Comparison of ENCODE assay signal across 13 cellular contexts in the genomic region with DNA sequence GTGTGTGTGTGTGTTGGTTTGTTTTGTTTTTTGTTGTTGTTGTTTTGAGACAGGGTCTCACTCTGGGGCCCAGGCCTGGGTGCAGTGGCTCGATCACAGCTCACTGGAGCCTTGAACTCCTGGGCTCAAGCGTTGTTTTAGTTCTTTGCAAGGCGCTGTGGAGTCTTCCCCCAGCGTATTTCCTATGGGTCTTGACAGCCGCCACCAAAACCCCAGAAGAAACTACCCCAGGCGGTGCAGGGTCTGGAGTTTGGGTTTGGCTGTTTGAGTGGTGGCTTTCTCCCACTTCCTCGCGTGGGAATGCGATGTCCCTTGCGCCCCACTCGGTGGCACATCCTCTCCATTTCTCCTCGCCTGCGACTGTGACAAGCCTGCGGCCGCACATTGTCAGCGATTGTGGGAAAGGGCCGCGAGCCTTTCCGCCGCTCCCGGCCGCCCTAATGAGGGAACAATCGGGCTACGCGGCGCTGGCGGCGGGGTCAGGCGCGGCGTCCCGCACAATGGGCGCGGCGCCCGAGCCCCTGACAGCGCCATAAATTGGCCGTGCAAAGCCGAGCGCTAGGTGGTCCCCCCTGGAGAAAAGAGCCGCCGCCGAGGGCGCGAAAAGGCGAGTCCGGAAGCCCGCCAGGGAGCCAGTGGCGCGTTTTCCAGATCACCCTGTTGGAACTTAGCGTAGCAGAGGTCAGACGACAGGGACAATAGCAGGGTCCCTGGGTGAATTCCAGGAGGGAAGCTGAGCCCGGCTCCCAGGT.
DNase-seq lines count a peak whose midpoint lies in the region; ATAC-seq and TF ChIP-seq lines count a peak whose summit lies in the region.
"Had no signal": no experiment of that assay in that cellular context is flagged by ENCODE, and none has a peak within 500 bp of the region (broad histone marks: within the 10 kb centered on the region; RNA-seq: fewer than 3 reads in every experiment).

No MANE protein-coding gene starts in this region.

- H3K4me2 ChIP-seq in PC-9: no peak overlapping the region

- CTCF ChIA-PET in PC-9 (lab: Charles Lee): no interaction called here

- H3K4me3 ChIP-seq in HUES48 (ENCODE audit: low read depth, low read length): peak overlapping the region; percentile 52
- H3K4me3 ChIP-seq in dorsolateral prefrontal cortex: peak overlapping the region; percentile 30 to 73 (median 60)
- H3K4me3 ChIP-seq in psoas muscle: peak overlapping the region; percentile 52
- H3K4me3 ChIP-seq in PC-9: no peak overlapping the region
- H3K4me3 ChIP-seq: sigmoid colon had no signal

- no peak overlapping the region for H3K27ac ChIP-seq in HUES48 (ENCODE audit: low read depth, low read length)
- peak overlapping the region in 53 of 59 donors; percentile 15 to 84 (median 57) for H3K27ac ChIP-seq in dorsolateral prefrontal cortex
- no peak overlapping the region for H3K27ac ChIP-seq in psoas muscle
- H3K27ac ChIP-seq in PC-9: no peak overlapping the region
- H3K27ac ChIP-seq: sigmoid colon had no signal

- no peaks in the 10 kb centered on the region for H3K36me3 Mint-ChIP-seq in osteocyte (ENCODE audit: unreplicated experiment)

- no TSS peak for BruUV-seq in PC-9 (replicated peaks; lab: Mats Ljungman, UMichigan)

- intact Hi-C loops in dorsolateral prefrontal cortex (cut with DNase I): loop anchor here (2.0 to 10.0 kb wide), 3 partner anchors 43 to 190 kb away; no protein-coding TSS in a partner anchor
- intact Hi-C loops in psoas muscle (cut with DNase I): no loop called here
- intact Hi-C loops in PC-9 (cut with micrococcal nuclease; ENCODE audit: unreplicated experiment): no loop called here

- peaks cover 44% of the 10 kb centered on the region for H3K27me3 ChIP-seq in HUES48 (ENCODE audit: control insufficient read depth, insufficient read depth, low read length)
- peaks cover 0 to 11% (median 0%) of the 10 kb centered on the region in 45 donors for H3K27me3 ChIP-seq in dorsolateral prefrontal cortex
- peaks cover 0 to 56% (median 5%) of the 10 kb centered on the region in 3 donors for H3K27me3 ChIP-seq in psoas muscle (ENCODE audit: insufficient read depth in 3 of 3, low read length in 2 of 3)
- peaks cover 71% of the 10 kb centered on the region for H3K27me3 ChIP-seq in PC-9 (ENCODE audit: insufficient read depth, low read depth)

- H3K4me3 Mint-ChIP-seq in osteocyte (ENCODE audit: unreplicated experiment): no peak overlapping the region

- H3F3A ChIP-seq in PC-9 (ENCODE audit: insufficient read depth, low read depth): no peaks in the 10 kb centered on the region

- peak overlapping the region; percentile 6; the same call in 1 of the 2 replicates for H3K9ac ChIP-seq in HUES48 (ENCODE audit: low read depth, low read length)

- H2AFZ ChIP-seq in PC-9: no peak overlapping the region

- no peak overlapping the region for H3K27ac Mint-ChIP-seq in osteocyte (ENCODE audit: unreplicated experiment)

- H3K27me3 Mint-ChIP-seq in osteocyte (ENCODE audit: unreplicated experiment): peaks cover 36% of the 10 kb centered on the region

- H3K9me2 ChIP-seq in PC-9 (ENCODE audit: insufficient read depth): no peaks in the 10 kb centered on the region

- peak in 1 of 4 donors; percentile 43 for ATAC-seq in psoas muscle
- ATAC-seq in HG02870 (IDR thresholded peaks at IDR 0.05; ENCODE audit: unreplicated experiment): no peak
- ATAC-seq: PC-3 had no signal

- H3K9me3 Mint-ChIP-seq in osteocyte (ENCODE audit: unreplicated experiment): no peaks in the 10 kb centered on the region

- peak in 26 of 56 donors; percentile 5 to 45 (median 25) for TF ChIP-seq CTCF in dorsolateral prefrontal cortex (IDR thresholded peaks at IDR 0.05 in 54 of 56, conservative IDR thresholded peaks at IDR 0.05 in 2 of 56; ENCODE audit: low read depth in 1 of 56, partially characterized antibody in 56 of 56)
- no peak for TF ChIP-seq CTCF in psoas muscle (IDR thresholded peaks at IDR 0.05)
- no peak for TF ChIP-seq CTCF in PC-9 (conservative IDR thresholded peaks at IDR 0.05)
- TF ChIP-seq CTCF in osteocyte (IDR thresholded peaks at IDR 0.05): no peak

- peaks cover 41% of the 10 kb centered on the region for H3K4me1 ChIP-seq in HUES48 (ENCODE audit: control insufficient read depth, insufficient read depth, low read length)
- peaks cover 3% of the 10 kb centered on the region for H3K4me1 ChIP-seq in psoas muscle
- H3K4me1 ChIP-seq in PC-9 (replicated peaks; ENCODE audit: insufficient read depth): no peaks in the 10 kb centered on the region
- H3K4me1 ChIP-seq: sigmoid colon had no signal

- H3K36me3 ChIP-seq in HUES48 (ENCODE audit: control insufficient read depth, insufficient read depth, low read length) (no peaks in the 10 kb centered on the region), psoas muscle (ENCODE audit: insufficient read depth in 1 of 2, low read depth in 1 of 2) (no peaks in the 10 kb centered on the region), PC-9 (ENCODE audit: low read depth) (no peaks in the 10 kb centered on the region)
- H3K36me3 ChIP-seq: sigmoid colon had no signal

- POLR2A ChIA-PET in PC-9 (lab: Charles Lee; ENCODE audit: unreplicated experiment): no interaction called here

- peaks cover 7% of the 10 kb centered on the region for H3K4me1 Mint-ChIP-seq in osteocyte (ENCODE audit: unreplicated experiment)

- H4K20me1 ChIP-seq in PC-9 (ENCODE audit: insufficient read depth): no peaks in the 10 kb centered on the region

- H3K79me2 ChIP-seq in PC-9 (ENCODE audit: low read depth): no peaks in the 10 kb centered on the region

- H3K9me3 ChIP-seq in HUES48 (ENCODE audit: control insufficient read depth, insufficient read depth, low read length) (no peaks in the 10 kb centered on the region), psoas muscle (no peaks in the 10 kb centered on the region), PC-9 (ENCODE audit: insufficient read depth, low read depth) (no peaks in the 10 kb centered on the region)
- H3K9me3 ChIP-seq: sigmoid colon had no signal

- 6 to 11% (median 7%) methylated on average over 50 to 53 of the region's 53 CpGs for WGBS in psoas muscle, 3 donors

- peak in 8 of 10 donors; percentile 34 to 73 (median 57) for DNase-seq in dorsolateral prefrontal cortex
- peak; percentile 71 for DNase-seq in islet precursor cell
- peak in 1 of 2 donors; percentile 48 for DNase-seq in psoas muscle
- DNase-seq in PC-9: no peak
- DNase-seq in activated CD8-positive, alpha-beta memory T cell treated with anti-CD3 and anti-CD28 coated beads, Interleukin-2, amount 50 U/mL, for 4 hours: no peak
- no peak for DNase-seq in osteocyte (ENCODE audit: extremely low spot score, unreplicated experiment)
- DNase-seq: COR-L47; effector CD8-positive, alpha-beta T cell; NCI-H2029; PC-3; sigmoid colon had no signal

Comparison
In these comparisons a context has a peak if more than half of its experiments do, and no peak if none do; other contexts are left out.
1. H3K27ac ChIP-seq: peak in dorsolateral prefrontal cortex (53 of 59); none in HUES48 (single experiment), psoas muscle (single experiment) and PC-9 (single experiment).
2. DNase-seq: peak in dorsolateral prefrontal cortex (8 of 10) and islet precursor cell (single experiment); none in PC-9 (0 of 2), activated CD8-positive, alpha-beta memory T cell treated with anti-CD3 and anti-CD28 coated beads, Interleukin-2, amount 50 U/mL, for 4 hours (single experiment) and osteocyte (single experiment).
3. intact Hi-C loops: an anchor here in dorsolateral prefrontal cortex (2.0 to 10.0 kb wide); none called in psoas muscle and PC-9.